ENCODE assay signal across 25 cellular contexts in the genomic region with DNA sequence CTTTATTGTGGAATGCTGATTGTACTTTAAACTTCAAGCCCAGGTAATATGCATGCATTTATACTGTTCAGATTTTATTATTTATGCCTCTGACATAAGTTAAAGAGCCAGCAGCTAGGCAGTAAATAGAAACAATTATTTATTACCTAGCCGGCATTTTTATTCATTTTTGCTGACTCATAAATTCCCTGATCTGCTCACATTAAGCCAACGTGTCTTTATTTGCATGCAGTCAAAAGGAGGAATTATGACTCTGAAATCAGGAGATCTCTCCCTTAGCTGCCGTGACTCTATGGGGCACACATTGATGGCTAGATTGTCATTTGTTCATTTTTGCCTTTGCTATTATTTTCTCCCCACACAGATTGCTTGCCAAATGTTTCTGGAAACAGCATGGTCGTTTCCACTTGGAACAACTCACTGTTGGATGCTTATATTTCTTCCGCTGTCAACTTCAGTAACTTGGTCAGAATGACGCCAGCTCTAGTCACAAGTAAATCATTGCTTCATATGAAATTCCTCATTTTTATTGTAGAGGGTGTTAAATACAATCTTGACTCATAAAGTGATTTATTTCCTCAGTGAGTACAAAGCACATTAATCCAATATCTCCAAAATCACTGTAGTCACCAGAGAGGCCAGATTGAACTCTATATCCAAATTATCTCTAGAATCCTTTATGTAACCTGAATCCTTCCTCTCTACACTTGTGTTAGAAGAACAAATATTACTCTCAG. TPM values are rescaled to one million over a fixed set of nuclear protein-coding genes. Genes with fewer than 3 reads are reported as not detected.
DNase-seq lines count a peak whose midpoint lies in the region; ATAC-seq and TF ChIP-seq lines count a peak whose summit lies in the region.
"Had no signal": no experiment of that assay in that cellular context is flagged by ENCODE, and none has a peak within 500 bp of the region (broad histone marks: within the 10 kb centered on the region; RNA-seq: fewer than 3 reads in every experiment).

No MANE protein-coding gene starts in this region.

- intact Hi-C loops in aorta (cut with DNase I), result no loop called here

- no peaks in the 10 kb centered on the region for H3K36me3 ChIP-seq in fibroblast of lung (ENCODE audit: control insufficient read depth, insufficient read depth, low read length)
- no peaks in the 10 kb centered on the region for H3K36me3 ChIP-seq in aorta (ENCODE audit: control insufficient read depth in 1 of 2, insufficient read depth in 2 of 2, low read length in 1 of 2)
- H3K36me3 ChIP-seq: BLaER1 treated with 17β-estradiol and CSF1 and Interleukin-3, amounts not matched to agents 10 nM and 100 nM; esophagus muscularis mucosa; heart left ventricle; ovary; tibial nerve had no signal

- WGBS in aorta, 2 donors, result 6 to 16% methylated on average over 6 of the region's 6 CpGs

- H4K20me1 ChIP-seq in fibroblast of lung (ENCODE audit: control insufficient read depth, extremely low read depth, insufficient read depth, low read length), result no peaks in the 10 kb centered on the region
- H4K20me1 ChIP-seq: BLaER1 treated with 17β-estradiol and CSF1 and Interleukin-3, amounts not matched to agents 10 nM and 100 nM had no signal

- no peak for TF ChIP-seq CTCF in fibroblast of lung (conservative IDR thresholded peaks at IDR 0.05 in 1 of 2, IDR thresholded peaks at IDR 0.05 in 1 of 2; ENCODE audit: low read depth in 1 of 2, low read length in 2 of 2)

- H2AFZ ChIP-seq in fibroblast of lung (ENCODE audit: low read length), result no peak overlapping the region

- no peak overlapping the region for H3K27ac ChIP-seq in fibroblast of lung (ENCODE audit: insufficient read depth, low read length)
- no peak overlapping the region for H3K27ac ChIP-seq in aorta (ENCODE audit: low read depth in 1 of 2, low read length in 2 of 2)
- H3K27ac ChIP-seq: 22Rv1, esophagus muscularis mucosa, heart left ventricle, ovary, tibial nerve had no signal

- no peaks in the 10 kb centered on the region for H3K79me2 ChIP-seq in fibroblast of lung (ENCODE audit: control insufficient read depth, insufficient read depth, low read length)

- no peak for ATAC-seq in aorta (ENCODE audit: low FRiP score)
- ATAC-seq: heart left ventricle, Right ventricle myocardium inferior had no signal

- H3K9ac ChIP-seq in fibroblast of lung (ENCODE audit: insufficient read depth, low read length), result no peak overlapping the region
- H3K9ac ChIP-seq: BLaER1 treated with 17β-estradiol and CSF1 and Interleukin-3, amounts not matched to agents 10 nM and 100 nM had no signal

- peak overlapping the region; percentile 51 for H3K4me2 ChIP-seq in fibroblast of lung (ENCODE audit: extremely low read depth, insufficient read depth, low read length)

- no peaks in the 10 kb centered on the region for H3K27me3 ChIP-seq in fibroblast of lung (ENCODE audit: control insufficient read depth, insufficient read depth, low read length)
- peaks cover 0 to 1% of the 10 kb centered on the region in 2 donors for H3K27me3 ChIP-seq in aorta (ENCODE audit: control insufficient read depth in 1 of 2, insufficient read depth in 2 of 2, low read length in 1 of 2)
- H3K27me3 ChIP-seq: BLaER1 treated with 17β-estradiol and CSF1 and Interleukin-3, amounts not matched to agents 10 nM and 100 nM; esophagus muscularis mucosa; heart left ventricle; ovary; tibial nerve had no signal

- H3K4me3 ChIP-seq in fibroblast of lung (replicated peaks in 1 of 4; ENCODE audit: control extremely low read depth in 1 of 4, insufficient read depth in 1 of 4, low read depth in 3 of 4, low read length in 4 of 4) (no peak overlapping the region), skeletal muscle cell (ENCODE audit: low read depth, low read length) (no peak overlapping the region), aorta (ENCODE audit: low read length in 2 of 2) (no peak overlapping the region)
- H3K4me3 ChIP-seq: BLaER1 treated with 17β-estradiol and CSF1 and Interleukin-3, amounts not matched to agents 10 nM and 100 nM; esophagus muscularis mucosa; heart left ventricle; ovary; tibial nerve had no signal

- peak; percentile 53 for DNase-seq in NCI-H510A treated with DMSO at 0.1 percent for 48 hours (lab: John Stamatoyannopoulos, UW)
- DNase-seq in NCI-H510A (lab: John Stamatoyannopoulos, UW), result no peak
- DNase-seq in NCI-H1048 (lab: John Stamatoyannopoulos, UW), result peak; percentile 13
- DNase-seq in fibroblast of lung (ENCODE audit: low read depth in 2 of 2), result peak in 1 of 2 donors; percentile 40
- peak; percentile 17 for DNase-seq in skeletal muscle cell (ENCODE audit: low read depth)
- no peak for DNase-seq in aorta
- no peak for DNase-seq in activated CD8-positive, alpha-beta memory T cell treated with anti-CD3 and anti-CD28 coated beads, Interleukin-2, amount 50 U/mL, for 48 hours
- DNase-seq in NCI-H1105 (lab: John Stamatoyannopoulos, UW), result no peak
- DNase-seq: activated CD4-positive, alpha-beta T cell treated with anti-CD3 and anti-CD28 coated beads, Interleukin-2, amount 10 ng/mL, durations not matched to agents 24 days and 14 days; activated CD8-positive, alpha-beta memory T cell treated with anti-CD3 and anti-CD28 coated beads, Interleukin-2, amount 50 U/mL, for 4 hours; activated effector memory CD4-positive, alpha-beta T cell treated with Interleukin-2 at 50 U/mL for 16 hours; heart left ventricle; KG1; MV-4-11; NCI-H1930; NCI-H446 treated with DMSO at 0.1 percent for 48 hours; ovary; stimulated activated CD4-positive, alpha-beta T cell treated with anti-CD3 and anti-CD28 coated beads, Interleukin-1b, Interleukin-23, amount 100 ng/mL, for 48 hours; stimulated activated naive CD4-positive, alpha-beta T cell; SW 1271 had no signal

- H3K4me1 ChIP-seq in fibroblast of lung (ENCODE audit: control insufficient read depth, extremely low read depth, insufficient read depth, low read length), result no peaks in the 10 kb centered on the region
- no peaks in the 10 kb centered on the region for H3K4me1 ChIP-seq in aorta (ENCODE audit: control insufficient read depth in 1 of 2, insufficient read depth in 2 of 2, low read length in 2 of 2)
- H3K4me1 ChIP-seq: esophagus muscularis mucosa, tibial nerve had no signal

- H3K9me3 ChIP-seq in fibroblast of lung (ENCODE audit: control insufficient read depth, insufficient read depth, low read depth, low read length) (no peaks in the 10 kb centered on the region), aorta (ENCODE audit: control insufficient read depth, low read length) (no peaks in the 10 kb centered on the region)
- H3K9me3 ChIP-seq: BLaER1 treated with 17β-estradiol and CSF1 and Interleukin-3, amounts not matched to agents 10 nM and 100 nM; esophagus muscularis mucosa; heart left ventricle; ovary; tibial nerve had no signal

RNA-seq across cellular contexts. Expression of a gene that starts 15.9 kb away (rescaled TPM):
- total RNA-seq in fibroblast of lung, result 9.2 and 9.7 TPM in 2 replicates
- polyA plus RNA-seq in fibroblast of lung, result 11.2 and 15.1 TPM in 2 replicates
- polyA plus RNA-seq in fibroblast of lung (2012), result 5.4 and 5.6 TPM in 2 replicates
- 3.6 and 7.1 TPM in 2 replicates for polyA minus RNA-seq in fibroblast of lung (ENCODE audit: low replicate concordance)
- 10 to 100 TPM in 1 of 2 donors, 1 to 10 TPM in 1; 9.8 to 13.9 TPM for total RNA-seq in aorta
- polyA plus RNA-seq in aorta, result 10 to 100 TPM in 1 of 2 donors, 1 to 10 TPM in 1; 9.9 to 11.8 TPM

Comparison
In these comparisons a context has a peak if more than half of its experiments do, and no peak if none do; other contexts are left out.
1. DNase-seq: peak in NCI-H510A treated with DMSO at 0.1 percent for 48 hours (single experiment), NCI-H1048 (single experiment) and skeletal muscle cell (single experiment); none in NCI-H510A (single experiment), aorta (0 of 2), activated CD8-positive, alpha-beta memory T cell treated with anti-CD3 and anti-CD28 coated beads, Interleukin-2, amount 50 U/mL, for 48 hours (single experiment) and NCI-H1105 (single experiment).